16 cellular contexts compared by ENCODE assay signal in genomic region chr3:66239513-66240135, GRCh38. TPM values are rescaled to one million over a fixed set of nuclear protein-coding genes. Genes with fewer than 3 reads are reported as not detected.
DNase-seq lines count a peak whose midpoint lies in the region; ATAC-seq and TF ChIP-seq lines count a peak whose summit lies in the region.
"Had no signal": no experiment of that assay in that cellular context is flagged by ENCODE, and none has a peak within 500 bp of the region (broad histone marks: within the 10 kb centered on the region; RNA-seq: fewer than 3 reads in every experiment).

No MANE protein-coding gene starts in this region.

- peak overlapping the region; percentile 5 for H3K4me3 Mint-ChIP-seq in activated naive CD4-positive, alpha-beta T cell treated with anti-CD3 and anti-CD28 coated beads, Interleukin-2, amount 50 U/mL, for 24 hours
- H3K4me3 Mint-ChIP-seq in stimulated activated effector memory CD8-positive, alpha-beta T cell treated with anti-CD3 and anti-CD28 coated beads, Interleukin-12 subunit alpha, Interleukin-12 subunit beta, amount 100 ng/mL, for 72 hours = no peak overlapping the region
- H3K4me3 Mint-ChIP-seq in nephron progenitor cell = no peak overlapping the region
- no peak overlapping the region for H3K4me3 Mint-ChIP-seq in HFFc6

- ATAC-seq in GM21619 (IDR thresholded peaks at IDR 0.05; ENCODE audit: unreplicated experiment) = peak; percentile 44
- ATAC-seq in stimulated activated effector memory CD8-positive, alpha-beta T cell treated with anti-CD3 and anti-CD28 coated beads, Interleukin-12 subunit alpha, Interleukin-12 subunit beta, amount 100 ng/mL, for 72 hours = peak; percentile 98
- ATAC-seq in GM18858 (IDR thresholded peaks at IDR 0.05; ENCODE audit: unreplicated experiment) = no peak
- ATAC-seq: foreskin keratinocyte, left lobe of liver had no signal

- peaks cover 25% of the 10 kb centered on the region for H3K9me3 Mint-ChIP-seq in activated naive CD4-positive, alpha-beta T cell treated with anti-CD3 and anti-CD28 coated beads, Interleukin-2, amount 50 U/mL, for 24 hours
- peaks cover 16% of the 10 kb centered on the region for H3K9me3 Mint-ChIP-seq in stimulated activated effector memory CD8-positive, alpha-beta T cell treated with anti-CD3 and anti-CD28 coated beads, Interleukin-12 subunit alpha, Interleukin-12 subunit beta, amount 100 ng/mL, for 72 hours
- H3K9me3 Mint-ChIP-seq in nephron progenitor cell = peaks cover 22% of the 10 kb centered on the region
- peaks cover 17% of the 10 kb centered on the region for H3K9me3 Mint-ChIP-seq in HFFc6

- peaks cover 34% of the 10 kb centered on the region for H3K4me1 Mint-ChIP-seq in activated naive CD4-positive, alpha-beta T cell treated with anti-CD3 and anti-CD28 coated beads, Interleukin-2, amount 50 U/mL, for 24 hours
- H3K4me1 Mint-ChIP-seq in stimulated activated effector memory CD8-positive, alpha-beta T cell treated with anti-CD3 and anti-CD28 coated beads, Interleukin-12 subunit alpha, Interleukin-12 subunit beta, amount 100 ng/mL, for 72 hours = peaks cover 43% of the 10 kb centered on the region
- peaks cover 4% of the 10 kb centered on the region for H3K4me1 Mint-ChIP-seq in nephron progenitor cell
- peaks cover 7% of the 10 kb centered on the region; the same call in 1 of the 2 replicates for H3K4me1 Mint-ChIP-seq in HFFc6 (ENCODE audit: low read depth)

- H3K36me3 Mint-ChIP-seq in activated naive CD4-positive, alpha-beta T cell treated with anti-CD3 and anti-CD28 coated beads, Interleukin-2, amount 50 U/mL, for 24 hours = peaks cover 46% of the 10 kb centered on the region
- peaks cover 54% of the 10 kb centered on the region for H3K36me3 Mint-ChIP-seq in stimulated activated effector memory CD8-positive, alpha-beta T cell treated with anti-CD3 and anti-CD28 coated beads, Interleukin-12 subunit alpha, Interleukin-12 subunit beta, amount 100 ng/mL, for 72 hours
- H3K36me3 Mint-ChIP-seq in nephron progenitor cell (ENCODE audit: low read depth) (peaks cover 51% of the 10 kb centered on the region), HFFc6 (ENCODE audit: low read depth) (peaks cover 25% of the 10 kb centered on the region)

- H3K27me3 Mint-ChIP-seq in activated naive CD4-positive, alpha-beta T cell treated with anti-CD3 and anti-CD28 coated beads, Interleukin-2, amount 50 U/mL, for 24 hours = no peaks in the 10 kb centered on the region
- H3K27me3 Mint-ChIP-seq in nephron progenitor cell (ENCODE audit: low read depth, poor library complexity) (no peaks in the 10 kb centered on the region), HFFc6 (ENCODE audit: insufficient read depth) (no peaks in the 10 kb centered on the region)

- TF ChIP-seq CTCF in nephron progenitor cell (IDR thresholded peaks at IDR 0.05) = no peak
- TF ChIP-seq CTCF in HFFc6 (IDR thresholded peaks at IDR 0.05) = no peak

- no peak for DNase-seq in activated naive CD4-positive, alpha-beta T cell treated with Interleukin-2 at 50 U/mL for 16 hours
- DNase-seq in NCI-H2171 treated with DMSO at 0.1 percent for 48 hours (lab: John Stamatoyannopoulos, UW) (peak; percentile 61), nephron progenitor cell (no peak), HFFc6 (no peak)
- no peak for DNase-seq in stimulated activated effector memory CD8-positive, alpha-beta T cell treated with anti-CD3 and anti-CD28 coated beads, Interleukin-12 subunit alpha, Interleukin-12 subunit beta, amount 100 ng/mL, for 72 hours (ENCODE audit: low spot score in 2 of 2)
- DNase-seq: activated CD8-positive, alpha-beta memory T cell treated with anti-CD3 and anti-CD28 coated beads, Interleukin-2, amount 50 U/mL, for 4 hours; anterior cingulate cortex; COR-L47; foreskin keratinocyte; GF-D8; NCI-H2081; NCI-H774 had no signal

- H3K27ac Mint-ChIP-seq in activated naive CD4-positive, alpha-beta T cell treated with anti-CD3 and anti-CD28 coated beads, Interleukin-2, amount 50 U/mL, for 24 hours = peak overlapping the region; percentile 88
- peak overlapping the region; percentile 32 for H3K27ac Mint-ChIP-seq in stimulated activated effector memory CD8-positive, alpha-beta T cell treated with anti-CD3 and anti-CD28 coated beads, Interleukin-12 subunit alpha, Interleukin-12 subunit beta, amount 100 ng/mL, for 72 hours
- H3K27ac Mint-ChIP-seq in nephron progenitor cell = no peak overlapping the region
- no peak overlapping the region for H3K27ac Mint-ChIP-seq in HFFc6

RNA-seq across cellular contexts. Expression of gene SLC25A26, which starts 18.8 kb away (rescaled TPM):
- total RNA-seq in HFFc6 (2021; fragmentation: NEBNext Ultra II Directional; extraction: Animal tissue kit (Norgen Biotek cat#: 25700)) = 10 to 100 TPM; 12.8 to 16.3 (median 13.6) TPM

Comparison
In these comparisons a context has a peak if more than half of its experiments do, and no peak if none do; other contexts are left out.
1. H3K27ac Mint-ChIP-seq: peak in activated naive CD4-positive, alpha-beta T cell treated with anti-CD3 and anti-CD28 coated beads, Interleukin-2, amount 50 U/mL, for 24 hours (single experiment) and stimulated activated effector memory CD8-positive, alpha-beta T cell treated with anti-CD3 and anti-CD28 coated beads, Interleukin-12 subunit alpha, Interleukin-12 subunit beta, amount 100 ng/mL, for 72 hours (single experiment); none in nephron progenitor cell (single experiment) and HFFc6 (single experiment).